In genomic region chr10:43099928-43100327, GRCh38 we compare ENCODE assay signal across 3 cellular contexts. TPM values are rescaled to one million over a fixed set of nuclear protein-coding genes. Genes with fewer than 3 reads are reported as not detected.
"Had no signal": no experiment of that assay in that cellular context is flagged by ENCODE, and none has a peak within 500 bp of the region (broad histone marks: within the 10 kb centered on the region; RNA-seq: fewer than 3 reads in every experiment).

No MANE protein-coding gene starts in this region.

- ATAC-seq: GM12878 had no signal

- H3K4me3 ChIP-seq: GM12878 had no signal

- DNase-seq: GDM1, GF-D8 had no signal

RNA-seq across cellular contexts. Expression of gene RET, which starts 23.1 kb away (rescaled TPM):
- total RNA-seq: GM12878 had no signal
- polyA plus RNA-seq: GM12878 had no signal
